ENCODE assay signal across 7 cellular contexts in genomic region chr6:24667378-24667803, GRCh38. TPM values are rescaled to one million over a fixed set of nuclear protein-coding genes. Genes with fewer than 3 reads are reported as not detected.
DNase-seq lines count a peak whose midpoint lies in the region; ATAC-seq and TF ChIP-seq lines count a peak whose summit lies in the region.

No MANE protein-coding gene starts in this region.

- in situ Hi-C loops in GM13976 (cut with MboI; ENCODE audit: low sequenced_read_pairs, unreplicated experiment): no loop called here

- H3K4me1 ChIP-seq in rectal smooth muscle tissue (ENCODE audit: control insufficient read depth, insufficient read depth, low read length): peaks cover 8% of the 10 kb centered on the region

- DNase-seq in GM13976 (ENCODE audit: low spot score) (peak; percentile 12), globus pallidus (ENCODE audit: low spot score) (peak; percentile 18), DMS153 (lab: John Stamatoyannopoulos, UW) (no peak), H4 (ENCODE audit: low spot score) (no peak)

- peaks cover 3% of the 10 kb centered on the region for H3K36me3 ChIP-seq in rectal smooth muscle tissue (ENCODE audit: control insufficient read depth, insufficient read depth, low read length)

- H3K4me3 ChIP-seq in WI38 (ENCODE audit: low read depth, low read length) (peak overlapping the region; percentile 89), rectal smooth muscle tissue (ENCODE audit: low read length) (peak overlapping the region; percentile 100)

- TF ChIP-seq CTCF in GM13976 (IDR thresholded peaks at IDR 0.05; ENCODE audit: borderline replicate concordance, control extremely low read depth, extremely low read depth, insufficient read depth, missing control alignments) (no peak), WI38 (IDR thresholded peaks at IDR 0.05; ENCODE audit: low read depth, low read length) (no peak)

- ATAC-seq in HG02981 (IDR thresholded peaks at IDR 0.05; ENCODE audit: unreplicated experiment): peak; percentile 4

- peak overlapping the region; percentile 88 for H3K9ac ChIP-seq in rectal smooth muscle tissue (ENCODE audit: low read length)

- no peaks in the 10 kb centered on the region for H3K27me3 ChIP-seq in rectal smooth muscle tissue (ENCODE audit: control insufficient read depth, insufficient read depth, low read length)

- peak overlapping the region; percentile 88 for H3K27ac ChIP-seq in rectal smooth muscle tissue (ENCODE audit: low read depth, low read length)

RNA-seq across cellular contexts. Expression of gene ACOT13, which starts 0.5 kb away (rescaled TPM):
- total RNA-seq in H4 (2014; rRNA removed; shearing (Covaris generic)): 18.3 and 22.2 TPM in 2 replicates

RNA-seq across cellular contexts. Expression of gene TDP2, which starts 0.7 kb away (rescaled TPM):
- 38.1 and 51.0 TPM in 2 replicates for total RNA-seq in H4 (2014; rRNA removed; shearing (Covaris generic))

RNA-seq across cellular contexts. Expression of gene KIAA0319, which starts 21.4 kb away (rescaled TPM):
- total RNA-seq in H4 (2014; rRNA removed; shearing (Covaris generic)): 2.0 TPM in 2 replicates

RNA-seq across cellular contexts. Expression of gene C6orf62, which starts 51.6 kb away (rescaled TPM):
- total RNA-seq in H4 (2014; rRNA removed; shearing (Covaris generic)): 115 and 120 TPM in 2 replicates

Comparison
In these comparisons a context has a peak if more than half of its experiments do, and no peak if none do; other contexts are left out.
1. DNase-seq: peak in GM13976 (single experiment) and globus pallidus (single experiment); none in DMS153 (single experiment) and H4 (single experiment).